In genomic region chr18:76568726-76569125, GRCh38 we compare ENCODE assay signal across 23 cellular contexts.
"Had no signal": no experiment of that assay in that cellular context is flagged by ENCODE, and none has a peak within 500 bp of the region (broad histone marks: within the 10 kb centered on the region; RNA-seq: fewer than 3 reads in every experiment).

No MANE protein-coding gene starts in this region.

- DNase-seq: activated CD4-positive, alpha-beta T cell treated with anti-CD3 and anti-CD28 coated beads, Interleukin-2, amount 10 ng/mL, durations not matched to agents 24 days and 14 days; activated CD4-positive, CD25-positive, alpha-beta regulatory T cell; activated CD8-positive, alpha-beta memory T cell treated with anti-CD3 and anti-CD28 coated beads, Interleukin-2, amount 50 U/mL, for 4 hours; activated CD8-positive, alpha-beta T cell treated with anti-CD3 and anti-CD28 coated beads, Interleukin-2, amount 10 ng/mL, durations not matched to agents 7 days and 5 days; activated gamma-delta T cell treated with Interleukin-2 at 50 U/mL for 16 hours; activated T-cell treated with anti-CD3 and anti-CD28 coated beads, Interleukin-2, amount 50 U/mL, for 48 hours; amniotic stem cell; body of pancreas; central memory CD4-positive, alpha-beta T cell; cortex of kidney; effector CD8-positive, alpha-beta T cell; foreskin fibroblast; hippocampal formation; kidney glomerular epithelial cell; left ventricle myocardium superior; pancreas; stimulated activated CD4-positive, alpha-beta T cell treated with anti-CD3 and anti-CD28 coated beads, Interleukin-12 subunit alpha, Interleukin-12 subunit beta, amount 100 ng/mL, for 4 hours; stimulated activated CD4-positive, alpha-beta T cell treated with anti-CD3 and anti-CD28 coated beads, Interleukin-2, amount 100 ng/mL, for 24 hours; stomach; T-helper 2 cell had no signal

- H3K4me3 ChIP-seq: body of pancreas, pancreas, stomach, thoracic aorta had no signal

- ATAC-seq: activated CD8-positive, alpha-beta T cell treated with anti-CD3 and anti-CD28 coated beads, Interleukin-2, amount 10 ng/mL, durations not matched to agents 7 days and 5 days; body of pancreas; left ventricle myocardium superior; pancreas had no signal

- H3K27ac ChIP-seq: body of pancreas, pancreas, stomach, thoracic aorta had no signal

- H3K9me3 Mint-ChIP-seq: activated CD4-positive, alpha-beta T cell treated with anti-CD3 and anti-CD28 coated beads, Interleukin-2, amount 10 ng/mL, durations not matched to agents 24 days and 14 days; nephron had no signal

- H3K36me3 ChIP-seq: pancreas, stomach, thoracic aorta had no signal

- H3K4me3 Mint-ChIP-seq: activated CD4-positive, alpha-beta T cell treated with anti-CD3 and anti-CD28 coated beads, Interleukin-2, amount 10 ng/mL, durations not matched to agents 24 days and 14 days; activated CD8-positive, alpha-beta T cell treated with anti-CD3 and anti-CD28 coated beads, Interleukin-2, amount 10 ng/mL, durations not matched to agents 7 days and 5 days; activated naive CD8-positive, alpha-beta T cell; nephron had no signal

- H3K9me3 ChIP-seq: body of pancreas, pancreas, stomach, thoracic aorta had no signal

- H3K27me3 ChIP-seq: body of pancreas, pancreas, stomach had no signal

- H3K27ac Mint-ChIP-seq: activated CD4-positive, alpha-beta T cell treated with anti-CD3 and anti-CD28 coated beads, Interleukin-2, amount 10 ng/mL, durations not matched to agents 24 days and 14 days; activated CD8-positive, alpha-beta T cell treated with anti-CD3 and anti-CD28 coated beads, Interleukin-2, amount 10 ng/mL, durations not matched to agents 7 days and 5 days; activated naive CD8-positive, alpha-beta T cell had no signal

- H3K36me3 Mint-ChIP-seq: activated naive CD8-positive, alpha-beta T cell had no signal
